In genomic region chr1:214510477-214510876, GRCh38 we compare ENCODE assay signal across 36 cellular contexts.
"Had no signal": no experiment of that assay in that cellular context is flagged by ENCODE, and none has a peak within 500 bp of the region (broad histone marks: within the 10 kb centered on the region; RNA-seq: fewer than 3 reads in every experiment).

No MANE protein-coding gene starts in this region.

- H3K27me3 Mint-ChIP-seq: activated naive CD8-positive, alpha-beta T cell treated with anti-CD3 and anti-CD28 coated beads for 36 hours had no signal

- H3K4me3 Mint-ChIP-seq: activated CD4-positive, alpha-beta memory T cell treated with anti-CD3 and anti-CD28 coated beads, Interleukin-2, amount 10 ng/mL, durations not matched to agents 7 days and 5 days; activated CD8-positive, alpha-beta memory T cell treated with anti-CD3 and anti-CD28 coated beads, Interleukin-2, amount 10 ng/mL, durations not matched to agents 7 days and 5 days; activated naive CD8-positive, alpha-beta T cell treated with anti-CD3 and anti-CD28 coated beads for 36 hours had no signal

- H3K4me3 ChIP-seq: K562 had no signal

- H3K27ac Mint-ChIP-seq: activated CD4-positive, alpha-beta memory T cell treated with anti-CD3 and anti-CD28 coated beads, Interleukin-2, amount 10 ng/mL, durations not matched to agents 7 days and 5 days; activated CD8-positive, alpha-beta memory T cell treated with anti-CD3 and anti-CD28 coated beads, Interleukin-2, amount 10 ng/mL, durations not matched to agents 7 days and 5 days; activated naive CD8-positive, alpha-beta T cell treated with anti-CD3 and anti-CD28 coated beads for 36 hours had no signal

- H3K36me3 Mint-ChIP-seq: activated CD8-positive, alpha-beta memory T cell treated with anti-CD3 and anti-CD28 coated beads, Interleukin-2, amount 10 ng/mL, durations not matched to agents 7 days and 5 days; activated naive CD8-positive, alpha-beta T cell treated with anti-CD3 and anti-CD28 coated beads for 36 hours had no signal

- H3K4me1 Mint-ChIP-seq: activated CD8-positive, alpha-beta memory T cell treated with anti-CD3 and anti-CD28 coated beads, Interleukin-2, amount 10 ng/mL, durations not matched to agents 7 days and 5 days had no signal

- DNase-seq: activated CD4-positive, alpha-beta memory T cell treated with anti-CD3 and anti-CD28 coated beads, Interleukin-2, amount 10 ng/mL, durations not matched to agents 7 days and 5 days; activated CD4-positive, alpha-beta T cell treated with anti-CD3 and anti-CD28 coated beads for 1 hour; activated CD4-positive, alpha-beta T cell treated with anti-CD3 and anti-CD28 coated beads for 48 hours; activated CD4-positive, CD25-positive, alpha-beta regulatory T cell; activated CD8-positive, alpha-beta memory T cell treated with anti-CD3 and anti-CD28 coated beads for 24 hours; activated CD8-positive, alpha-beta memory T cell treated with anti-CD3 and anti-CD28 coated beads, Interleukin-2, amount 10 ng/mL, durations not matched to agents 7 days and 5 days; activated CD8-positive, alpha-beta memory T cell treated with anti-CD3 and anti-CD28 coated beads, Interleukin-2, amount 50 U/mL, for 48 hours; activated effector memory CD4-positive, alpha-beta T cell treated with Interleukin-2 at 50 U/mL for 16 hours; activated naive CD4-positive, alpha-beta T cell; activated naive CD4-positive, alpha-beta T cell treated with anti-CD3 and anti-CD28 coated beads, Interleukin-2, amount 50 U/mL, for 16 hours; activated naive CD8-positive, alpha-beta T cell treated with anti-CD3 and anti-CD28 coated beads for 36 hours; activated T-cell treated with anti-CD3 and anti-CD28 coated beads, Interleukin-2, amount 50 U/mL, for 48 hours; amniotic stem cell; aorta; brain microvascular endothelial cell; NCI-H1092 treated with DMSO at 0.1 percent for 48 hours; NCI-H1417; NCI-H146; NCI-H187; NCI-H2029 treated with DMSO at 0.1 percent for 48 hours; NCI-H2107; NCI-H2171; NCI-H510A; NCI-H526; NCI-H748 treated with DMSO at 0.1 percent for 48 hours; NK-92 treated with Interleukin-12 subunit alpha and Interleukin-12 subunit beta, amount 100 ng/mL, for 24 hours; PC-3; SIG-M5; SW 1271; T-helper 1 cell; T-helper 2 cell; T-helper 9 cell; WERI-Rb-1 had no signal

- H3K36me3 ChIP-seq: brain microvascular endothelial cell, WERI-Rb-1 had no signal

- ATAC-seq: activated CD8-positive, alpha-beta memory T cell treated with anti-CD3 and anti-CD28 coated beads, Interleukin-2, amount 10 ng/mL, durations not matched to agents 7 days and 5 days; K562; PC-3; Right ventricle myocardium inferior had no signal

- H3K27me3 ChIP-seq: brain microvascular endothelial cell had no signal

- H3K27ac ChIP-seq: brain microvascular endothelial cell, RWPE1, WERI-Rb-1 had no signal
